ENCODE assay signal across 18 cellular contexts in genomic region chr15:39504812-39505211, GRCh38.
A peak's percentile ranks its signal among the peaks of the same experiment; 100 is the strongest.
DNase-seq lines count a peak whose midpoint lies in the region; ATAC-seq, FAIRE-seq and TF ChIP-seq lines count a peak whose summit lies in the region.
"Had no signal": no experiment of that assay in that cellular context is flagged by ENCODE, and none has a peak within 500 bp of the region (broad histone marks: within the 10 kb centered on the region; RNA-seq: fewer than 3 reads in every experiment).

No MANE protein-coding gene starts in this region.

- H3K27ac Mint-ChIP-seq in astrocyte (ENCODE audit: unreplicated experiment) = no peak overlapping the region

- TF ChIP-seq CTCF in astrocyte (IDR thresholded peaks at IDR 0.05; ENCODE audit: insufficient read depth, low read depth, low read length) (no peak), fibroblast of the aortic adventitia (IDR thresholded peaks at IDR 0.05; ENCODE audit: insufficient read depth, low read length) (no peak), suprapubic skin (IDR thresholded peaks at IDR 0.05) (no peak)

- H3K4me3 ChIP-seq in astrocyte (ENCODE audit: insufficient read depth, low read depth, low read length) (no peak overlapping the region), fibroblast of the aortic adventitia (ENCODE audit: low read depth, low read length) (no peak overlapping the region), suprapubic skin (no peak overlapping the region)
- H3K4me3 ChIP-seq: lung, right lobe of liver, transverse colon had no signal

- H3K9me3 ChIP-seq in astrocyte (ENCODE audit: insufficient read depth, low read depth, low read length) = no peaks in the 10 kb centered on the region
- H3K9me3 ChIP-seq in suprapubic skin = no peaks in the 10 kb centered on the region
- H3K9me3 ChIP-seq: right lobe of liver, transverse colon had no signal

- H3K36me3 ChIP-seq in astrocyte (ENCODE audit: insufficient read depth, low read length) = no peaks in the 10 kb centered on the region
- no peaks in the 10 kb centered on the region for H3K36me3 ChIP-seq in suprapubic skin
- H3K36me3 ChIP-seq: right lobe of liver, transverse colon had no signal

- H3K27me3 Mint-ChIP-seq in astrocyte (ENCODE audit: low read depth, unreplicated experiment) = no peaks in the 10 kb centered on the region

- peak; percentile 60 for FAIRE-seq in astrocyte (lab: Jason Lieb, UNC)
- FAIRE-seq: G401.6 had no signal

- H3K4me3 Mint-ChIP-seq in astrocyte (ENCODE audit: unreplicated experiment) = no peak overlapping the region
- H3K4me3 Mint-ChIP-seq: neural crest cell had no signal

- WGBS in suprapubic skin = 65% methylated on average over 1 of the region's 1 CpG

- peak overlapping the region; percentile 14 for H3K4me2 ChIP-seq in astrocyte (ENCODE audit: low read length)
- H3K4me2 ChIP-seq: KMS-11 had no signal

- H3K9me3 Mint-ChIP-seq in astrocyte (ENCODE audit: unreplicated experiment) = no peaks in the 10 kb centered on the region
- H3K9me3 Mint-ChIP-seq: neural crest cell had no signal

- no peak for TF ChIP-seq POLR2A in suprapubic skin (IDR thresholded peaks at IDR 0.05)

- H3K4me1 Mint-ChIP-seq in astrocyte (ENCODE audit: low read depth, unreplicated experiment) = peaks cover 25% of the 10 kb centered on the region
- H3K4me1 Mint-ChIP-seq: neural crest cell had no signal

- H3K27ac ChIP-seq in astrocyte (ENCODE audit: low read depth, low read length) (peak overlapping the region; percentile 58), suprapubic skin (peak overlapping the region; percentile 60)
- H3K27ac ChIP-seq: KMS-11, right lobe of liver had no signal

- H4K20me1 ChIP-seq in astrocyte (ENCODE audit: insufficient read depth, low read length) = no peaks in the 10 kb centered on the region

- ATAC-seq in HG03097 (IDR thresholded peaks at IDR 0.05; ENCODE audit: low FRiP score, unreplicated experiment) = no peak
- ATAC-seq in HG02884 (IDR thresholded peaks at IDR 0.05; ENCODE audit: unreplicated experiment) = no peak
- ATAC-seq: right lobe of liver had no signal

- no peaks in the 10 kb centered on the region for H3K36me3 Mint-ChIP-seq in astrocyte (ENCODE audit: low read depth, unreplicated experiment)

- DNase-seq in H4 (ENCODE audit: low spot score) (peak; percentile 29), astrocyte (ENCODE audit: low read depth) (peak; percentile 95), fibroblast of the aortic adventitia (ENCODE audit: low read depth) (peak; percentile 94), suprapubic skin (ENCODE audit: low spot score in 2 of 2) (no peak), Kasumi-1 (lab: John Stamatoyannopoulos, UW) (no peak)
- DNase-seq: activated naive CD4-positive, alpha-beta T cell; GOT3; NCI-H1436 treated with DMSO at 0.1 percent for 48 hours; NCI-H446; right lobe of liver; stimulated activated CD4-positive, alpha-beta T cell treated with anti-CD3 and anti-CD28 coated beads, Interleukin-4, amount 100 ng/mL, for 1 hour; transverse colon had no signal

- H3K4me1 ChIP-seq in astrocyte (ENCODE audit: insufficient read depth, low read length) = peaks cover 29% of the 10 kb centered on the region
- H3K4me1 ChIP-seq in suprapubic skin = peaks cover 22% of the 10 kb centered on the region
- H3K4me1 ChIP-seq: right lobe of liver, transverse colon had no signal

- H2AFZ ChIP-seq in astrocyte (ENCODE audit: low read depth, low read length) = no peak overlapping the region

- no peak for TF ChIP-seq EP300 in suprapubic skin (IDR thresholded peaks at IDR 0.05)

- H3K9ac ChIP-seq in astrocyte (ENCODE audit: low read length) = peak overlapping the region; percentile 44
- H3K9ac ChIP-seq: KMS-11 had no signal

- H3K27me3 ChIP-seq in astrocyte (ENCODE audit: insufficient read depth, low read length) = no peaks in the 10 kb centered on the region
- H3K27me3 ChIP-seq in suprapubic skin = no peaks in the 10 kb centered on the region
- H3K27me3 ChIP-seq: right lobe of liver, transverse colon had no signal

- H3K79me2 ChIP-seq in astrocyte (ENCODE audit: insufficient read depth, low read length) = no peaks in the 10 kb centered on the region

Comparison
In these comparisons a context has a peak if more than half of its experiments do, and no peak if none do; other contexts are left out.
1. DNase-seq: peak in H4 (single experiment), astrocyte (single experiment) and fibroblast of the aortic adventitia (single experiment); none in suprapubic skin (0 of 2) and Kasumi-1 (0 of 2).